ENCODE assay signal across 18 cellular contexts in the genomic region with DNA sequence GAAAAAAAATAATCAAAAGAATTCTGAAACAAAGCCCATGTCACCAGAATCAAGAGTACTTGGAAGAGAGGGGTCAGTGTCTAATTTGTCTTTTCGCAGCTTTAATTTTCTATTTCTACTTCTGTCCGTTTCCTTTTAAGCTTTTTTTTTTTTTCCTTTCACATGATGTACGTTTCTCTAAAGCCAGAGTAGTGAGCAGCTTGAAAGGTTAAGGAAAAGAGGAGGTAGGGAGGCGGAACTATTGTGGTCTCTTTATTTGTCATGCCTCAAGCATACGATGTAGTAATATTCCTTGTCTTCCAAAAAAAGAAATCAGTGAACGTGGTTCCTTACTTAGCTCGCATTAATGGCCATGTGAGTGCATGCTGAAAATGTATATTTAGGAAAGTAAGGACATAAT.
DNase-seq lines count a peak whose midpoint lies in the region; ATAC-seq, FAIRE-seq and TF ChIP-seq lines count a peak whose summit lies in the region.
"Had no signal": no experiment of that assay in that cellular context is flagged by ENCODE, and none has a peak within 500 bp of the region (broad histone marks: within the 10 kb centered on the region; RNA-seq: fewer than 3 reads in every experiment).

No MANE protein-coding gene starts in this region.

- TF ChIP-seq CTCF in D721Med (IDR thresholded peaks at IDR 0.05; ENCODE audit: insufficient read depth, missing control alignments) (no peak), fibroblast of the aortic adventitia (IDR thresholded peaks at IDR 0.05; ENCODE audit: insufficient read depth, low read length) (no peak), osteoblast (IDR thresholded peaks at IDR 0.05; ENCODE audit: extremely low read depth, low read depth, low read length) (no peak), GM13976 (IDR thresholded peaks at IDR 0.05; ENCODE audit: borderline replicate concordance, control extremely low read depth, extremely low read depth, insufficient read depth, missing control alignments) (no peak)

- peak; percentile 25 for FAIRE-seq in D721Med (lab: Jason Lieb, UNC)
- FAIRE-seq: endometrium had no signal

- H2AFZ ChIP-seq in osteoblast (ENCODE audit: low read length) = peak overlapping the region; percentile 60

- H3K4me2 ChIP-seq in osteoblast (ENCODE audit: insufficient read depth, low read length) = peak overlapping the region; percentile 73

- H3K27me3 ChIP-seq in SJSA1 (replicated peaks) = no peaks in the 10 kb centered on the region
- no peaks in the 10 kb centered on the region for H3K27me3 ChIP-seq in osteoblast (ENCODE audit: insufficient read depth, low read length)
- H3K27me3 ChIP-seq: spleen, uterus had no signal

- H3K79me2 ChIP-seq in osteoblast (ENCODE audit: insufficient read depth, low read length) = no peaks in the 10 kb centered on the region

- DNase-seq in D721Med (ENCODE audit: insufficient read length, low spot score) (no peak), SJSA1 (ENCODE audit: low read depth in 1 of 2, low spot score in 2 of 2) (peak in 1 of 2 experiments; percentile 57), fibroblast of the aortic adventitia (ENCODE audit: low read depth) (peak; percentile 18), osteoblast (ENCODE audit: insufficient read length, low spot score, missing footprints) (no peak), GM13976 (ENCODE audit: low spot score) (no peak), NOMO-1 treated with dmso at 0.1 percent for 144 hours (lab: John Stamatoyannopoulos, UW; ENCODE audit: unreplicated experiment) (no peak)
- DNase-seq: activated CD4-positive, alpha-beta T cell treated with anti-CD3 and anti-CD28 coated beads for 48 hours; activated naive CD4-positive, alpha-beta T cell treated with anti-CD3 and anti-CD28 coated beads, Interleukin-2, amount 10 ng/mL, durations not matched to agents 7 days and 5 days; AML-193; Karpas-422; mesendoderm; NCI-H1694; spleen; stimulated activated naive CD8-positive, alpha-beta T cell treated with anti-CD3 and anti-CD28 coated beads, Interleukin-15, amount 100 ng/mL, for 72 hours; uterus had no signal

- H4K20me1 ChIP-seq in osteoblast (ENCODE audit: insufficient read depth, low read length) = no peaks in the 10 kb centered on the region

- H3K36me3 ChIP-seq in SJSA1 (no peaks in the 10 kb centered on the region), osteoblast (ENCODE audit: insufficient read depth, low read length) (no peaks in the 10 kb centered on the region)
- H3K36me3 ChIP-seq: spleen, uterus had no signal

- in situ Hi-C loops in GM13976 (cut with MboI; ENCODE audit: low sequenced_read_pairs, unreplicated experiment) = no loop called here

- peak overlapping the region; percentile 84 for H3K27ac ChIP-seq in SJSA1
- H3K27ac ChIP-seq in osteoblast (ENCODE audit: low read depth, low read length) = peak overlapping the region; percentile 62
- H3K27ac ChIP-seq: spleen had no signal

- H3K9me3 ChIP-seq in SJSA1 (replicated peaks) (no peaks in the 10 kb centered on the region), osteoblast (ENCODE audit: low read depth, low read length) (no peaks in the 10 kb centered on the region)
- H3K9me3 ChIP-seq: spleen, uterus had no signal

- H3K4me1 ChIP-seq in SJSA1 (replicated peaks) (peaks cover 58% of the 10 kb centered on the region), osteoblast (ENCODE audit: insufficient read depth, low read length) (peaks cover 10% of the 10 kb centered on the region)
- H3K4me1 ChIP-seq: spleen, uterus had no signal

- no peak for ATAC-seq in GM21576 (IDR thresholded peaks at IDR 0.05; ENCODE audit: unreplicated experiment)
- no peak for ATAC-seq in HG02763 (IDR thresholded peaks at IDR 0.05; ENCODE audit: unreplicated experiment)
- ATAC-seq: stimulated activated naive CD8-positive, alpha-beta T cell treated with anti-CD3 and anti-CD28 coated beads, Interleukin-15, amount 100 ng/mL, for 72 hours had no signal

- H3K4me3 ChIP-seq in SJSA1 (peak overlapping the region; percentile 17), fibroblast of the aortic adventitia (ENCODE audit: low read depth, low read length) (no peak overlapping the region), osteoblast (ENCODE audit: insufficient read depth, low read length) (peak overlapping the region; percentile 68)
- H3K4me3 ChIP-seq: spleen had no signal
